ENCODE assay signal across 8 cellular contexts in genomic region chr11:65425971-65426838, GRCh38. TPM values are rescaled to one million over a fixed set of nuclear protein-coding genes. Genes with fewer than 3 reads are reported as not detected.
DNase-seq lines count a peak whose midpoint lies in the region; ATAC-seq, FAIRE-seq and TF ChIP-seq lines count a peak whose summit lies in the region.

No MANE protein-coding gene starts in this region.

- H3K27ac ChIP-seq in OCI-LY3 (ENCODE audit: low read length) (peak overlapping the region; percentile 97), K562 (ENCODE audit: extremely low read depth, low read depth, low read length) (peak overlapping the region; percentile 98), substantia nigra (ENCODE audit: low read depth, low read length, poor library complexity, severe bottlenecking) (peak overlapping the region; percentile 100)

- TF ChIP-seq POLR2A in K562 (conservative IDR thresholded peaks at IDR 0.05), result peak; percentile 65

- FAIRE-seq in GM18507 (lab: Jason Lieb, UNC) (peak; percentile 77), K562 (lab: Jason Lieb, UNC) (no peak)

- CTCF ChIA-PET in K562 (lab: Yijun Ruan, JAX; ENCODE audit: low intra/inter-chr PET ratio), result interaction anchor here (0.6 to 1.0 kb wide), 2 partner anchors 79 to 86 kb away, joined by 3 read pairs; no protein-coding TSS in a partner anchor

- no peaks in the 10 kb centered on the region for H3K27me3 ChIP-seq in OCI-LY3 (ENCODE audit: low read depth, low read length)
- no peaks in the 10 kb centered on the region for H3K27me3 ChIP-seq in K562 (ENCODE audit: control insufficient read depth in 2 of 2, insufficient read depth in 2 of 2, low read length in 2 of 2)

- TF ChIP-seq EP300 in K562 (IDR thresholded peaks at IDR 0.05; ENCODE audit: low read length), result no peak

- H4K20me1 ChIP-seq in OCI-LY3 (ENCODE audit: insufficient read depth, low read length), result peaks cover 80% of the 10 kb centered on the region
- peaks cover 65% of the 10 kb centered on the region for H4K20me1 ChIP-seq in K562 (replicated peaks; ENCODE audit: control insufficient read depth, insufficient read depth, low read length)

- TF ChIP-seq CTCF in OCI-LY3 (IDR thresholded peaks at IDR 0.05; ENCODE audit: low read depth, low read length) (no peak), K562 (IDR thresholded peaks at IDR 0.05 in 2 of 3, conservative IDR thresholded peaks at IDR 0.05 in 1 of 3; ENCODE audit: insufficient read depth in 2 of 3, low read depth in 1 of 3, low read length in 3 of 3) (no peak)

- peak overlapping the region; percentile 92 for H3K4me2 ChIP-seq in OCI-LY3 (ENCODE audit: low read length)
- H3K4me2 ChIP-seq in K562 (ENCODE audit: insufficient read depth, low read length), result peak overlapping the region; percentile 97

- in situ Hi-C loops in K562 (cut with MboI), result no loop called here

- POLR2A ChIA-PET in K562 (lab: Yijun Ruan, JAX), result interaction anchor here (0.6 to 17.3 kb wide), 19 partner anchors 10 to 296 kb away, joined by 3 to 1349 read pairs (median 41); partner anchors contain the start of genes DPF2, FRMD8, MALAT1 and SCYL1

- H3K36me3 ChIP-seq in OCI-LY3 (replicated peaks; ENCODE audit: low read depth, low read length), result peaks cover 64% of the 10 kb centered on the region
- H3K36me3 ChIP-seq in K562 (ENCODE audit: control insufficient read depth, insufficient read depth, low read length), result peaks cover 61% of the 10 kb centered on the region

- H3K9ac ChIP-seq in OCI-LY3 (ENCODE audit: low read length) (peak overlapping the region; percentile 96), K562 (ENCODE audit: insufficient read depth in 1 of 2, low read depth in 2 of 2, low read length in 2 of 2) (peak overlapping the region; percentile 21 to 98)

- intact Hi-C loops in K562 (cut with micrococcal nuclease), result no loop called here
- intact Hi-C loops in left colon (cut with DNase I, micrococcal nuclease), result no loop called here

- no peaks in the 10 kb centered on the region for H3K9me1 ChIP-seq in K562 (ENCODE audit: control insufficient read depth, insufficient read depth, low read length)

- no peak for ATAC-seq in K562
- ATAC-seq in left colon, result no peak
- no peak for ATAC-seq in HG02798 (IDR thresholded peaks at IDR 0.05; ENCODE audit: poor library complexity, unreplicated experiment)
- ATAC-seq in GM18870 (IDR thresholded peaks at IDR 0.05; ENCODE audit: unreplicated experiment), result no peak

- H3K4me1 ChIP-seq in OCI-LY3 (ENCODE audit: low read length), result peaks cover 55% of the 10 kb centered on the region
- H3K4me1 ChIP-seq in K562 (replicated peaks in 1 of 2; ENCODE audit: control insufficient read depth in 2 of 2, insufficient read depth in 2 of 2, low read length in 2 of 2), result peaks cover 18 to 31% of the 10 kb centered on the region in 2 experiments; a peak in 4 of 5 replicates

- peak; percentile 47 for DNase-seq in A172 (ENCODE audit: low spot score)
- DNase-seq in GM18507 (ENCODE audit: extremely low spot score, insufficient read length, low read depth), result no peak
- peak in 1 of 4 experiments; percentile 57 for DNase-seq in K562 (ENCODE audit: extremely low read depth in 1 of 4, low spot score in 3 of 4)
- peak; percentile 9 to 22 for DNase-seq in left colon
- no peak for DNase-seq in substantia nigra (lab: John Stamatoyannopoulos, UW)

- BruUV-seq in K562 (replicated peaks; lab: Mats Ljungman, UMichigan), result no TSS peak

- H3K4me3 ChIP-seq in OCI-LY3 (ENCODE audit: low read length), result peak overlapping the region; percentile 82
- H3K4me3 ChIP-seq in K562, result peak overlapping the region; percentile 79

- H2AFZ ChIP-seq in OCI-LY3 (ENCODE audit: low read depth, low read length) (no peak overlapping the region), K562 (ENCODE audit: low read depth, low read length) (no peak overlapping the region)

- WGBS in K562 (ENCODE audit: insufficient coverage, low coverage, missing lambda C conversion rate), result 1% methylated on average over 9 of the region's 9 CpGs

- peaks cover 98% of the 10 kb centered on the region for H3K79me2 ChIP-seq in OCI-LY3 (ENCODE audit: low read length)
- peaks cover 98% of the 10 kb centered on the region for H3K79me2 ChIP-seq in K562 (ENCODE audit: control insufficient read depth, insufficient read depth, low read length)

- H3K9me3 ChIP-seq in OCI-LY3 (ENCODE audit: insufficient read depth, low read length) (no peaks in the 10 kb centered on the region), K562 (replicated peaks; ENCODE audit: control insufficient read depth, insufficient read depth, low read depth, low read length) (no peaks in the 10 kb centered on the region)

- no peak for TF ChIP-seq RAD21 in K562 (CRISPR knock-in tag; conservative IDR thresholded peaks at IDR 0.05 in 1 of 2, IDR thresholded peaks at IDR 0.05 in 1 of 2)

TF ChIP-seq in K562, 482 proteins besides CTCF, POLR2A, EP300 and RAD21 (continues in another document):
- no peak for TF ChIP-seq XRCC3 (IDR thresholded peaks at IDR 0.05)
- TF ChIP-seq NFXL1 (CRISPR knock-in tag; IDR thresholded peaks at IDR 0.05), result peak; percentile 78; the same call in 1 of the 2 replicates
- TF ChIP-seq RUNX1 (IDR thresholded peaks at IDR 0.05; ENCODE audit: low read depth), result no peak
- TF ChIP-seq MCM3 (IDR thresholded peaks at IDR 0.05), result no peak
- no peak for TF ChIP-seq ILF3 (IDR thresholded peaks at IDR 0.05; ENCODE audit: borderline replicate concordance)
- TF ChIP-seq NONO (IDR thresholded peaks at IDR 0.05; ENCODE audit: low read depth in 2 of 2, low read length in 1 of 2), result peak in 1 of 2 experiments; percentile 48; a peak in 1 of 4 replicates

RNA-seq across cellular contexts. Expression of gene NEAT1, which starts 3.6 kb away (rescaled TPM):
- 20.6 and 28.9 TPM in 2 replicates for total RNA-seq in A172 (2014; rRNA removed; shearing (Covaris generic))
- 684 and 1,510 TPM in 2 replicates for total RNA-seq in K562 (2011; cell fraction: chromatin; rRNA removed; ENCODE audit: low replicate concordance)
- total RNA-seq in K562 (2011; cell fraction: nucleolus; rRNA removed), result 291 and 321 TPM in 2 replicates
- total RNA-seq in K562 (2011; cell fraction: nucleoplasm; rRNA removed), result 737 and 1,283 TPM in 2 replicates
- total RNA-seq in K562 (2014; rRNA removed), result 15.2 and 20.1 TPM in 2 replicates
- total RNA-seq in K562 (2014; rRNA removed; fragmentation: Illumina TruSeq; extraction: Trizol), result 62.8 and 76.9 TPM in 2 replicates
- total RNA-seq in K562 (2015; rRNA removed; fragmentation: Illumina TruSeq; extraction: Trizol), result 26.3 and 31.5 TPM in 2 replicates
- 129 and 208 TPM in 2 replicates for total RNA-seq in K562 (2021)
- polyA plus RNA-seq in K562 (2011; rRNA removed), result 56.2 and 171 TPM in 2 replicates
- 45.5 and 49.2 TPM in 2 replicates for polyA plus RNA-seq in K562 (2011; cell fraction: cytosol; rRNA removed)
- 234 and 651 TPM in 2 replicates for polyA plus RNA-seq in K562 (2011; cell fraction: nucleus; rRNA removed)
- 312 and 328 TPM in 2 replicates for polyA plus RNA-seq in K562 (2012)
- polyA plus RNA-seq in K562 (2014; fragmentation: Illumina TruSeq; extraction: Trizol), result 137 and 146 TPM in 2 replicates
- polyA plus RNA-seq in K562 (2014; fragmentation: Nextera tagmentation; extraction: Ambion mirVana), result 10 to 100 TPM; 22.8 to 30.1 TPM
- 382 and 389 TPM in 2 replicates for polyA plus RNA-seq in K562 (2014; rRNA removed)
- 92.6 and 137 TPM in 2 replicates for polyA minus RNA-seq in K562 (2011; rRNA and poly(A)+ RNA removed)
- polyA minus RNA-seq in K562 (2011; cell fraction: cytosol; rRNA and poly(A)+ RNA removed), result 19.9 and 35.6 TPM in 2 replicates
- 168 and 220 TPM in 2 replicates for polyA minus RNA-seq in K562 (2011; cell fraction: nucleus; rRNA and poly(A)+ RNA removed)
- total RNA-seq in left colon, result 1,000 to 10,000 TPM in 1 of 2 donors, 100 to 1,000 TPM in 1; 818 to 1,135 TPM

RNA-seq across cellular contexts. Expression of gene FRMD8, which starts 39.8 kb away (rescaled TPM):
- 21.5 and 36.9 TPM in 2 replicates for total RNA-seq in A172 (2014; rRNA removed; shearing (Covaris generic))
- 28.5 and 83.6 TPM in 2 replicates for total RNA-seq in K562 (2011; cell fraction: chromatin; rRNA removed; ENCODE audit: low replicate concordance)
- 89.6 and 96.9 TPM in 2 replicates for total RNA-seq in K562 (2011; cell fraction: nucleolus; rRNA removed)
- total RNA-seq in K562 (2011; cell fraction: nucleoplasm; rRNA removed), result 32.8 and 36.5 TPM in 2 replicates
- total RNA-seq in K562 (2014; rRNA removed), result 34.6 and 46.5 TPM in 2 replicates
- total RNA-seq in K562 (2014; rRNA removed; fragmentation: Illumina TruSeq; extraction: Trizol), result 6.2 and 8.6 TPM in 2 replicates
- total RNA-seq in K562 (2015; rRNA removed; fragmentation: Illumina TruSeq; extraction: Trizol), result 15.0 and 15.8 TPM in 2 replicates
- total RNA-seq in K562 (2021), result 44.2 and 54.5 TPM in 2 replicates
- 16.0 and 19.9 TPM in 2 replicates for polyA plus RNA-seq in K562 (2011; rRNA removed)
- polyA plus RNA-seq in K562 (2011; cell fraction: cytosol; rRNA removed), result 24.0 and 43.0 TPM in 2 replicates
- polyA plus RNA-seq in K562 (2011; cell fraction: nucleus; rRNA removed), result 25.1 and 46.6 TPM in 2 replicates
- polyA plus RNA-seq in K562 (2012), result 21.4 and 22.5 TPM in 2 replicates
- 12.0 and 19.4 TPM in 2 replicates for polyA plus RNA-seq in K562 (2014; fragmentation: Illumina TruSeq; extraction: Trizol)
- 1 to 10 TPM; 4.5 to 5.0 TPM for polyA plus RNA-seq in K562 (2014; fragmentation: Nextera tagmentation; extraction: Ambion mirVana)
- 33.4 and 41.7 TPM in 2 replicates for polyA plus RNA-seq in K562 (2014; rRNA removed)
- 8.4 and 13.5 TPM in 2 replicates for polyA minus RNA-seq in K562 (2011; rRNA and poly(A)+ RNA removed)
- polyA minus RNA-seq in K562 (2011; cell fraction: cytosol; rRNA and poly(A)+ RNA removed), result 21.0 and 21.1 TPM in 2 replicates
- 28.1 and 34.6 TPM in 2 replicates for polyA minus RNA-seq in K562 (2011; cell fraction: nucleus; rRNA and poly(A)+ RNA removed)
- 10 to 100 TPM; 38.1 to 42.2 TPM for total RNA-seq in left colon

RNA-seq across cellular contexts. Expression of gene SLC25A45, which starts 43.8 kb away (rescaled TPM):
- total RNA-seq in A172 (2014; rRNA removed; shearing (Covaris generic)), result 3.5 and 7.0 TPM in 2 replicates
- 2.5 and 2.9 TPM in 2 replicates for total RNA-seq in K562 (2011; cell fraction: chromatin; rRNA removed; ENCODE audit: low replicate concordance)
- 2.7 and 3.6 TPM in 2 replicates for total RNA-seq in K562 (2011; cell fraction: nucleolus; rRNA removed)
- 2.3 and 2.7 TPM in 2 replicates for total RNA-seq in K562 (2011; cell fraction: nucleoplasm; rRNA removed)
- total RNA-seq in K562 (2014; rRNA removed) (0.82 and 2.3 TPM in 2 replicates), K562 (2014; rRNA removed; fragmentation: Illumina TruSeq; extraction: Trizol) (0.55 and 0.57 TPM in 2 replicates), K562 (2015; rRNA removed; fragmentation: Illumina TruSeq; extraction: Trizol) (0.40 and 0.45 TPM in 2 replicates), K562 (2021) (0.92 and 2.2 TPM in 2 replicates), left colon (1 to 10 TPM; 5.8 to 8.4 TPM)
- polyA plus RNA-seq in K562 (2011; rRNA removed) (0.61 and 0.81 TPM in 2 replicates), K562 (2014; fragmentation: Illumina TruSeq; extraction: Trizol) (0.51 and 0.68 TPM in 2 replicates), K562 (2014; fragmentation: Nextera tagmentation; extraction: Ambion mirVana) (under 1 TPM; 0.15 to 0.34 TPM), K562 (2014; rRNA removed) (0.93 and 1.1 TPM in 2 replicates)
- polyA plus RNA-seq in K562 (2011; cell fraction: cytosol; rRNA removed), result 0.49 and 0.85 TPM in 2 replicates
- 1.2 and 3.9 TPM in 2 replicates for polyA plus RNA-seq in K562 (2011; cell fraction: nucleus; rRNA removed)
- 1.3 and 1.4 TPM in 2 replicates for polyA plus RNA-seq in K562 (2012)
- 0.35 and 0.42 TPM in 2 replicates for polyA minus RNA-seq in K562 (2011; rRNA and poly(A)+ RNA removed)
- 0.76 and 0.91 TPM in 2 replicates for polyA minus RNA-seq in K562 (2011; cell fraction: cytosol; rRNA and poly(A)+ RNA removed)
- polyA minus RNA-seq in K562 (2011; cell fraction: nucleus; rRNA and poly(A)+ RNA removed), result 0.40 and 0.56 TPM in 2 replicates

Comparison
In these comparisons a context has a peak if more than half of its experiments do, and no peak if none do; other contexts are left out.
1. DNase-seq: peak in A172 (single experiment) and left colon (2 of 2); none in GM18507 (single experiment) and substantia nigra (0 of 49).
2. Peak in every context shown above with its lines, with median percentiles within 50 percentile points of each other: H3K27ac ChIP-seq.